Comparison of ENCODE assay signal across 8 cellular contexts in genomic region chr19:45769821-45770191, GRCh38. TPM values are rescaled to one million over a fixed set of nuclear protein-coding genes. Genes with fewer than 3 reads are reported as not detected.
DNase-seq lines count a peak whose midpoint lies in the region; ATAC-seq and TF ChIP-seq lines count a peak whose summit lies in the region.

No MANE protein-coding gene starts in this region.

- peak overlapping the region; percentile 62 for H3K4me3 ChIP-seq in GM12865 (ENCODE audit: low read depth, low read length)
- peak overlapping the region; percentile 62 for H3K4me3 ChIP-seq in Karpas-422 (ENCODE audit: low read length)
- peak overlapping the region; percentile 73 for H3K4me3 ChIP-seq in fibroblast of villous mesenchyme (ENCODE audit: low read depth, low read length)

- peaks cover 11% of the 10 kb centered on the region for H3K27me3 Mint-ChIP-seq in activated T-cell treated with anti-CD3 and anti-CD28 coated beads, Interleukin-2, amount 50 U/mL, for 4 hours (ENCODE audit: low read depth)
- H3K27me3 Mint-ChIP-seq in osteocyte (ENCODE audit: unreplicated experiment): no peaks in the 10 kb centered on the region

- no peak for TF ChIP-seq CTCF in GM12865 (IDR thresholded peaks at IDR 0.05; ENCODE audit: insufficient read depth, low read depth, low read length, missing control alignments)
- TF ChIP-seq CTCF in fibroblast of villous mesenchyme (IDR thresholded peaks at IDR 0.05; ENCODE audit: insufficient read depth, low read depth, low read length): no peak
- no peak for TF ChIP-seq CTCF in osteocyte (IDR thresholded peaks at IDR 0.05)

- no peaks in the 10 kb centered on the region for H3K36me3 ChIP-seq in Karpas-422 (ENCODE audit: insufficient read depth, low read length)

- peak overlapping the region; percentile 70 for H3K9ac ChIP-seq in Karpas-422 (ENCODE audit: low read length)

- no peaks in the 10 kb centered on the region for H3K9me3 ChIP-seq in Karpas-422 (ENCODE audit: low read length)

- H3K27ac ChIP-seq in Karpas-422 (ENCODE audit: low read length): peak overlapping the region; percentile 64

- H3K4me2 ChIP-seq in Karpas-422 (ENCODE audit: low read depth, low read length, poor library complexity, severe bottlenecking): peak overlapping the region; percentile 87

- no peaks in the 10 kb centered on the region for H3K9me2 ChIP-seq in Karpas-422 (replicated peaks; ENCODE audit: insufficient read depth, low read length)

- H3K27ac Mint-ChIP-seq in osteocyte (ENCODE audit: unreplicated experiment): peak overlapping the region; percentile 98

- no peaks in the 10 kb centered on the region for H3K9me3 Mint-ChIP-seq in activated T-cell treated with anti-CD3 and anti-CD28 coated beads, Interleukin-2, amount 50 U/mL, for 4 hours
- no peaks in the 10 kb centered on the region for H3K9me3 Mint-ChIP-seq in osteocyte (ENCODE audit: unreplicated experiment)

- ATAC-seq in activated T-cell treated with anti-CD3 and anti-CD28 coated beads, Interleukin-2, amount 50 U/mL, for 4 hours: peak; percentile 27 to 32
- ATAC-seq in GM21390 (IDR thresholded peaks at IDR 0.05; ENCODE audit: unreplicated experiment): no peak
- no peak for ATAC-seq in HG02678 (IDR thresholded peaks at IDR 0.05; ENCODE audit: unreplicated experiment)
- no peak for ATAC-seq in GM19351 (IDR thresholded peaks at IDR 0.05; ENCODE audit: unreplicated experiment)

- H3K4me3 Mint-ChIP-seq in activated T-cell treated with anti-CD3 and anti-CD28 coated beads, Interleukin-2, amount 50 U/mL, for 4 hours: peak overlapping the region; percentile 80
- H3K4me3 Mint-ChIP-seq in osteocyte (ENCODE audit: unreplicated experiment): peak overlapping the region; percentile 94

- no peaks in the 10 kb centered on the region for H3K27me3 ChIP-seq in Karpas-422 (ENCODE audit: low read length)

- DNase-seq in GM12865 (ENCODE audit: low read depth): peak; percentile 72
- DNase-seq in Karpas-422: peak; percentile 70
- peak; percentile 44 for DNase-seq in activated T-cell treated with anti-CD3 and anti-CD28 coated beads, Interleukin-2, amount 50 U/mL, for 4 hours
- peak; percentile 46 for DNase-seq in fibroblast of villous mesenchyme (ENCODE audit: low read depth)
- no peak for DNase-seq in osteocyte (ENCODE audit: extremely low spot score, unreplicated experiment)

- H2AFZ ChIP-seq in Karpas-422 (ENCODE audit: low read length): no peak overlapping the region

- H3K36me3 Mint-ChIP-seq in activated T-cell treated with anti-CD3 and anti-CD28 coated beads, Interleukin-2, amount 50 U/mL, for 4 hours (ENCODE audit: insufficient read depth): no peaks in the 10 kb centered on the region
- H3K36me3 Mint-ChIP-seq in osteocyte (ENCODE audit: unreplicated experiment): peaks cover 14% of the 10 kb centered on the region

- no peaks in the 10 kb centered on the region for H3K79me2 ChIP-seq in Karpas-422 (ENCODE audit: low read length)

- H3K4me1 Mint-ChIP-seq in activated T-cell treated with anti-CD3 and anti-CD28 coated beads, Interleukin-2, amount 50 U/mL, for 4 hours (ENCODE audit: low read depth): peaks cover 12% of the 10 kb centered on the region
- peaks cover 27% of the 10 kb centered on the region for H3K4me1 Mint-ChIP-seq in osteocyte (ENCODE audit: unreplicated experiment)

- 0 out of 2 replicates have a peak, but pooled peaks cover 4% of the 10 kb centered on the region for H4K20me1 ChIP-seq in Karpas-422 (ENCODE audit: insufficient read depth, low read depth, low read length)

- peaks cover 24% of the 10 kb centered on the region for H3K4me1 ChIP-seq in Karpas-422 (ENCODE audit: low read length)

RNA-seq across cellular contexts. Expression of gene SIX5, which starts 0.8 kb away (rescaled TPM):
- 2.6 and 4.0 TPM in 2 replicates for total RNA-seq in Karpas-422 (2014; rRNA removed; shearing (Covaris generic); ENCODE audit: low replicate concordance)
- 1 to 10 TPM; 1.5 to 1.7 (median 1.6) TPM for total RNA-seq in activated T-cell treated with anti-CD3 and anti-CD28 coated beads, Interleukin-2, amount 50 U/mL, for 4 hours
- 8.4 and 8.6 TPM in 2 replicates for total RNA-seq in fibroblast of villous mesenchyme
- total RNA-seq in osteocyte: 34.2 and 35.4 TPM in 2 replicates

RNA-seq across cellular contexts. Expression of gene DMPK, which starts 12.5 kb away (rescaled TPM):
- 11.5 and 33.7 TPM in 2 replicates for total RNA-seq in Karpas-422 (2014; rRNA removed; shearing (Covaris generic); ENCODE audit: low replicate concordance)
- 10 to 100 TPM; 19.9 to 22.6 (median 21.1) TPM for total RNA-seq in activated T-cell treated with anti-CD3 and anti-CD28 coated beads, Interleukin-2, amount 50 U/mL, for 4 hours
- total RNA-seq in fibroblast of villous mesenchyme: 46.4 and 53.1 TPM in 2 replicates
- 76.6 and 86.9 TPM in 2 replicates for total RNA-seq in osteocyte

RNA-seq across cellular contexts. Expression of gene DMWD, which starts 22.8 kb away (rescaled TPM):
- total RNA-seq in Karpas-422 (2014; rRNA removed; shearing (Covaris generic); ENCODE audit: low replicate concordance): 37.8 and 61.3 TPM in 2 replicates
- total RNA-seq in activated T-cell treated with anti-CD3 and anti-CD28 coated beads, Interleukin-2, amount 50 U/mL, for 4 hours: 10 to 100 TPM; 53.3 to 60.5 (median 54.2) TPM
- total RNA-seq in fibroblast of villous mesenchyme (53.5 and 54.8 TPM in 2 replicates), osteocyte (79.2 and 91.0 TPM in 2 replicates)

RNA-seq across cellular contexts. Expression of gene MEIOSIN, which starts 36.6 kb away (rescaled TPM):
- total RNA-seq in Karpas-422 (2014; rRNA removed; shearing (Covaris generic); ENCODE audit: low replicate concordance): not detected in 2 replicates
- total RNA-seq in activated T-cell treated with anti-CD3 and anti-CD28 coated beads, Interleukin-2, amount 50 U/mL, for 4 hours: not detected
- total RNA-seq in fibroblast of villous mesenchyme (not detected in 2 replicates), osteocyte (not detected in 2 replicates)

RNA-seq across cellular contexts. Expression of gene FBXO46, which starts 39.1 kb away (rescaled TPM):
- total RNA-seq in Karpas-422 (2014; rRNA removed; shearing (Covaris generic); ENCODE audit: low replicate concordance): 16.8 and 25.6 TPM in 2 replicates
- 10 to 100 TPM; 29.5 to 33.3 (median 29.8) TPM for total RNA-seq in activated T-cell treated with anti-CD3 and anti-CD28 coated beads, Interleukin-2, amount 50 U/mL, for 4 hours
- total RNA-seq in fibroblast of villous mesenchyme (7.4 and 12.5 TPM in 2 replicates), osteocyte (16.0 and 18.3 TPM in 2 replicates)

Comparison
In these comparisons a context has a peak if more than half of its experiments do, and no peak if none do; other contexts are left out.
1. ATAC-seq: peak in activated T-cell treated with anti-CD3 and anti-CD28 coated beads, Interleukin-2, amount 50 U/mL, for 4 hours (2 of 2); none in GM21390 (single experiment), HG02678 (single experiment) and GM19351 (single experiment).
2. Peak in every context shown above with its lines, with median percentiles within 50 percentile points of each other: H3K4me3 ChIP-seq.